Comparison of ENCODE assay signal across 17 cellular contexts in the genomic region with DNA sequence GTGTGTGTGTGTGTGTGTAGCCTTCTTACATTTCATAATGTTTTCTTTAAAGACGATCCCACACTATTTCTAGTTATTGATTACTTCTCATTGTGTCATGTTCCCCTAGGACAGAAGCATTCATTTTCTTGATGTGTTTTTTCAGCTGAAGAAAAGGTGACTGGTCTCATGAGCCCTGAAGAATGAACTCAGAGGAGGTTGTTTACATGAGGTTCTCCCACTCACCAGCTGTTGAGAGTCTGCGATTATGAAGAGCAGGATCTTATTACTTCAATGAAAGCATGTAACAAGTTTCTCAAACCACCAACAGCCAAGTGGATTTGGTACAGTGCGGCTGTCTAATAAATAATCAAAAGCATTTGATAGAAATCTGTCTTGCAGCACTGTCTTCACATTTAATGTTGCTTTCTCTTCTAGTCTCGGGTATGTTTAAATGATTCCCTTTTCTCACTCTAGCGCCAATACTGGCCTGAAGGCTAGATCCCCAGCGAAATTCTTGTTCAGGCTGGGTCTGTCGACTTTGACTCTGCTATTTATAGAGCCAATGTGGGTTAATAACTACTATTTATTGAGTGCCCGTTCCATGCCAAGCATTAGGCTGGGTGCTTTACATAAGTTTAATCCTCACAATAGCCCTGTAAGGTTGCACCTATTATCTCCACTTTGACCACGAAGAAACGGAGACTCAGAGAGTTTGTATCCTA. TPM values are rescaled to one million over a fixed set of nuclear protein-coding genes. Genes with fewer than 3 reads are reported as not detected.
A peak's percentile ranks its signal among the peaks of the same experiment; 100 is the strongest.
DNase-seq lines count a peak whose midpoint lies in the region; ATAC-seq, FAIRE-seq and TF ChIP-seq lines count a peak whose summit lies in the region.
"Had no signal": no experiment of that assay in that cellular context is flagged by ENCODE, and none has a peak within 500 bp of the region (broad histone marks: within the 10 kb centered on the region; RNA-seq: fewer than 3 reads in every experiment).

No MANE protein-coding gene starts in this region.

- H3K27me3 ChIP-seq in kidney epithelial cell (ENCODE audit: control insufficient read depth, insufficient read depth, low read length) (no peaks in the 10 kb centered on the region), skeletal muscle tissue (ENCODE audit: control insufficient read depth in 3 of 3, insufficient read depth in 3 of 3, low read length in 3 of 3) (no peaks in the 10 kb centered on the region), A673 (replicated peaks; ENCODE audit: insufficient read depth, low read depth, low read length, poor library complexity) (no peaks in the 10 kb centered on the region)
- H3K27me3 ChIP-seq: tibial artery had no signal

- H3K36me3 ChIP-seq in kidney epithelial cell (ENCODE audit: control insufficient read depth, insufficient read depth, low read length) (no peaks in the 10 kb centered on the region), skeletal muscle tissue (ENCODE audit: control insufficient read depth in 3 of 3, insufficient read depth in 3 of 3, low read length in 3 of 3) (no peaks in the 10 kb centered on the region), A673 (ENCODE audit: insufficient read depth, low read length, poor library complexity, severe bottlenecking) (no peaks in the 10 kb centered on the region)
- H3K36me3 ChIP-seq: tibial artery had no signal

- H3K27ac ChIP-seq in skeletal muscle tissue (ENCODE audit: low read depth, low read length) (peak overlapping the region; percentile 91), A673 (ENCODE audit: low read depth, low read length, poor library complexity, severe bottlenecking) (no peak overlapping the region)
- H3K27ac ChIP-seq: HL-60, tibial artery had no signal

- TF ChIP-seq CTCF in kidney epithelial cell (IDR thresholded peaks at IDR 0.05; ENCODE audit: insufficient read depth, low read length, poor library complexity, severe bottlenecking), result no peak
- TF ChIP-seq CTCF in A673 (conservative IDR thresholded peaks at IDR 0.05; ENCODE audit: low read depth, low read length), result no peak

- no peak overlapping the region for H3K4me3 ChIP-seq in kidney epithelial cell (ENCODE audit: low read depth, low read length)
- H3K4me3 ChIP-seq in skeletal muscle tissue (ENCODE audit: low read length in 3 of 3), result peak overlapping the region; percentile 22 to 34 (median 28)
- H3K4me3 ChIP-seq in A673 (ENCODE audit: low read depth, low read length, poor library complexity, severe bottlenecking), result no peak overlapping the region
- H3K4me3 ChIP-seq: tibial artery had no signal

- POLR2A ChIA-PET in A673 (lab: Charles Lee; ENCODE audit: low non-redundant PET), result no interaction called here

- no peak for FAIRE-seq in urothelium cell line (lab: Jason Lieb, UNC)
- FAIRE-seq: colon had no signal

- intact Hi-C loops in A673 (cut with micrococcal nuclease; ENCODE audit: unreplicated experiment), result no loop called here

- DNase-seq in NCI-H510A treated with DMSO at 0.1 percent for 48 hours (lab: John Stamatoyannopoulos, UW) (peak; percentile 29), NCI-H510A (lab: John Stamatoyannopoulos, UW) (no peak), amniotic epithelial cell (ENCODE audit: low read depth) (peak; percentile 94), kidney epithelial cell (ENCODE audit: low read depth) (peak; percentile 67), A673 (ENCODE audit: low spot score) (no peak), urothelium cell line (ENCODE audit: low spot score) (no peak)
- DNase-seq: activated naive CD4-positive, alpha-beta T cell; foreskin melanocyte; islet precursor cell; naive thymus-derived CD8-positive, alpha-beta T cell; NCI-H345; T-helper 9 cell; tibial artery had no signal

- BruUV-seq in A673 (replicated peaks; lab: Mats Ljungman, UMichigan), result no TSS peak

- ATAC-seq in GM18861 (IDR thresholded peaks at IDR 0.05; ENCODE audit: unreplicated experiment), result no peak
- ATAC-seq: naive thymus-derived CD8-positive, alpha-beta T cell had no signal

- H3K4me1 ChIP-seq in skeletal muscle tissue (ENCODE audit: control insufficient read depth in 3 of 3, insufficient read depth in 3 of 3, low read length in 3 of 3) (peaks cover 29 to 45% (median 40%) of the 10 kb centered on the region in 3 donors), A673 (ENCODE audit: insufficient read depth, low read length, poor library complexity, severe bottlenecking) (no peaks in the 10 kb centered on the region)
- H3K4me1 ChIP-seq: tibial artery had no signal

- H3K9me3 ChIP-seq in skeletal muscle tissue (ENCODE audit: control insufficient read depth in 3 of 3, low read length in 3 of 3), result no peaks in the 10 kb centered on the region
- no peaks in the 10 kb centered on the region for H3K9me3 ChIP-seq in A673 (ENCODE audit: low read depth, low read length, poor library complexity, severe bottlenecking)
- H3K9me3 ChIP-seq: tibial artery had no signal

- CTCF ChIA-PET in A673 (lab: Charles Lee), result no interaction called here

- peak overlapping the region; percentile 18 to 55 (median 45) for H3K9ac ChIP-seq in skeletal muscle tissue (ENCODE audit: low read depth in 1 of 3, low read length in 3 of 3)

RNA-seq across cellular contexts. Expression of gene FSD1L, which starts 9.5 kb away (rescaled TPM):
- total RNA-seq in kidney epithelial cell, result 3.3 and 4.9 TPM in 2 replicates
- total RNA-seq in skeletal muscle tissue, result 8.9 TPM
- 9.1 and 9.8 TPM in 2 replicates for total RNA-seq in A673 (2021)

Comparison
In these comparisons a context has a peak if more than half of its experiments do, and no peak if none do; other contexts are left out.
1. DNase-seq: peak in NCI-H510A treated with DMSO at 0.1 percent for 48 hours (single experiment), amniotic epithelial cell (single experiment) and kidney epithelial cell (single experiment); none in NCI-H510A (single experiment), A673 (single experiment) and urothelium cell line (single experiment).
2. H3K4me3 ChIP-seq: peak in skeletal muscle tissue (3 of 3); none in kidney epithelial cell (single experiment) and A673 (single experiment).